Comparison of ENCODE assay signal across 22 cellular contexts in genomic region chr11:13284776-13285588, GRCh38. TPM values are rescaled to one million over a fixed set of nuclear protein-coding genes. Genes with fewer than 3 reads are reported as not detected.
DNase-seq lines count a peak whose midpoint lies in the region; ATAC-seq lines count a peak whose summit lies in the region.
"Had no signal": no experiment of that assay in that cellular context is flagged by ENCODE, and none has a peak within 500 bp of the region (broad histone marks: within the 10 kb centered on the region; RNA-seq: fewer than 3 reads in every experiment).

No MANE protein-coding gene starts in this region.

- H3K4me1 Mint-ChIP-seq in activated T-cell treated with anti-CD3 and anti-CD28 coated beads, Interleukin-2, amount 50 U/mL, for 72 hours (ENCODE audit: low read depth) = peaks cover 96% of the 10 kb centered on the region
- H3K4me1 Mint-ChIP-seq in stimulated activated naive CD8-positive, alpha-beta T cell treated with anti-CD3 and anti-CD28 coated beads, Interleukin-15, Interleukin-2, amounts not matched to agents 100 ng/mL and 50 ng/mL, for 24 hours (ENCODE audit: low read depth) = peaks cover 97% of the 10 kb centered on the region
- H3K4me1 Mint-ChIP-seq: brain had no signal

- ATAC-seq in activated T-cell treated with anti-CD3 and anti-CD28 coated beads, Interleukin-2, amount 50 U/mL, for 72 hours (replicated peaks in 1 of 2) = peak; percentile 56 to 67
- ATAC-seq in HG02840 (IDR thresholded peaks at IDR 0.05; ENCODE audit: low FRiP score, unreplicated experiment) = no peak
- ATAC-seq: left colon, sciatic nerve had no signal

- H3K27ac Mint-ChIP-seq in activated T-cell treated with anti-CD3 and anti-CD28 coated beads, Interleukin-2, amount 50 U/mL, for 72 hours = peak overlapping the region; percentile 54
- H3K27ac Mint-ChIP-seq in stimulated activated naive CD8-positive, alpha-beta T cell treated with anti-CD3 and anti-CD28 coated beads, Interleukin-15, Interleukin-2, amounts not matched to agents 100 ng/mL and 50 ng/mL, for 24 hours = peak overlapping the region; percentile 87
- H3K27ac Mint-ChIP-seq: brain, nephron progenitor cell, type B pancreatic cell had no signal

- DNase-seq in stimulated activated CD4-positive, alpha-beta T cell treated with anti-CD3 and anti-CD28 coated beads, Interleukin-15, amount 100 ng/mL, for 24 hours = peak; percentile 28
- DNase-seq in stimulated activated CD4-positive, alpha-beta T cell treated with anti-CD3 and anti-CD28 coated beads, Interleukin-2, amount 100 ng/mL, for 24 hours = no peak
- peak; percentile 53 to 64 for DNase-seq in activated T-cell treated with anti-CD3 and anti-CD28 coated beads, Interleukin-2, amount 50 U/mL, for 72 hours
- no peak for DNase-seq in SW480 (ENCODE audit: low spot score)
- DNase-seq: colonic mucosa, DMS79, KG1, left colon, NCI-H187, NCI-H2227 treated with DMSO at 0.1 percent for 48 hours, NCI-H774, nephron progenitor cell, SHP77, stomach had no signal

- H3K27me3 Mint-ChIP-seq in activated T-cell treated with anti-CD3 and anti-CD28 coated beads, Interleukin-2, amount 50 U/mL, for 72 hours (ENCODE audit: low read depth) = no peaks in the 10 kb centered on the region
- no peaks in the 10 kb centered on the region for H3K27me3 Mint-ChIP-seq in stimulated activated naive CD8-positive, alpha-beta T cell treated with anti-CD3 and anti-CD28 coated beads, Interleukin-15, Interleukin-2, amounts not matched to agents 100 ng/mL and 50 ng/mL, for 24 hours

- H3K4me3 Mint-ChIP-seq in activated T-cell treated with anti-CD3 and anti-CD28 coated beads, Interleukin-2, amount 50 U/mL, for 72 hours = peak overlapping the region; percentile 44 to 51
- H3K4me3 Mint-ChIP-seq in stimulated activated naive CD8-positive, alpha-beta T cell treated with anti-CD3 and anti-CD28 coated beads, Interleukin-15, Interleukin-2, amounts not matched to agents 100 ng/mL and 50 ng/mL, for 24 hours = peak overlapping the region; percentile 40
- H3K4me3 Mint-ChIP-seq: brain, nephron progenitor cell, type B pancreatic cell had no signal

- peaks cover 3% of the 10 kb centered on the region in 2 donors for H3K36me3 Mint-ChIP-seq in activated T-cell treated with anti-CD3 and anti-CD28 coated beads, Interleukin-2, amount 50 U/mL, for 72 hours (ENCODE audit: insufficient read depth in 2 of 2)
- peaks cover 2% of the 10 kb centered on the region for H3K36me3 Mint-ChIP-seq in stimulated activated naive CD8-positive, alpha-beta T cell treated with anti-CD3 and anti-CD28 coated beads, Interleukin-15, Interleukin-2, amounts not matched to agents 100 ng/mL and 50 ng/mL, for 24 hours (ENCODE audit: low read depth)
- H3K36me3 Mint-ChIP-seq: brain, type B pancreatic cell had no signal

- peak overlapping the region; percentile 57 for H3K27ac ChIP-seq in cingulate gyrus (ENCODE audit: low read depth, low read length)
- H3K27ac ChIP-seq: colonic mucosa, parathyroid adenoma, stomach had no signal

- no peaks in the 10 kb centered on the region for H3K9me3 Mint-ChIP-seq in activated T-cell treated with anti-CD3 and anti-CD28 coated beads, Interleukin-2, amount 50 U/mL, for 72 hours
- no peaks in the 10 kb centered on the region for H3K9me3 Mint-ChIP-seq in stimulated activated naive CD8-positive, alpha-beta T cell treated with anti-CD3 and anti-CD28 coated beads, Interleukin-15, Interleukin-2, amounts not matched to agents 100 ng/mL and 50 ng/mL, for 24 hours
- H3K9me3 Mint-ChIP-seq: brain, nephron progenitor cell, type B pancreatic cell had no signal

RNA-seq across cellular contexts. Expression of gene BMAL1, which starts 7.4 kb away (rescaled TPM):
- 10 to 100 TPM; 29.6 to 43.5 TPM for total RNA-seq in activated T-cell treated with anti-CD3 and anti-CD28 coated beads, Interleukin-2, amount 50 U/mL, for 72 hours
- total RNA-seq: OCI-LY7 had no signal

Comparison
In these comparisons a context has a peak if more than half of its experiments do, and no peak if none do; other contexts are left out.
1. DNase-seq: peak in stimulated activated CD4-positive, alpha-beta T cell treated with anti-CD3 and anti-CD28 coated beads, Interleukin-15, amount 100 ng/mL, for 24 hours (single experiment) and activated T-cell treated with anti-CD3 and anti-CD28 coated beads, Interleukin-2, amount 50 U/mL, for 72 hours (2 of 2); none in stimulated activated CD4-positive, alpha-beta T cell treated with anti-CD3 and anti-CD28 coated beads, Interleukin-2, amount 100 ng/mL, for 24 hours (0 of 2) and SW480 (single experiment).